ENCODE assay signal across 26 cellular contexts in genomic region chr19:42005504-42005903, GRCh38. TPM values are rescaled to one million over a fixed set of nuclear protein-coding genes. Genes with fewer than 3 reads are reported as not detected.
"Had no signal": no experiment of that assay in that cellular context is flagged by ENCODE, and none has a peak within 500 bp of the region (broad histone marks: within the 10 kb centered on the region; RNA-seq: fewer than 3 reads in every experiment).

No MANE protein-coding gene starts in this region.

- H2AFZ ChIP-seq: hepatocyte had no signal

- H3K9me3 ChIP-seq: esophagus squamous epithelium, gastrocnemius medialis, heart left ventricle, left lung, lower lobe of right lung, mucosa of descending colon had no signal

- H3K4me2 ChIP-seq: hepatocyte had no signal

- H3K4me3 ChIP-seq: coronary artery, dorsolateral prefrontal cortex, esophagus squamous epithelium, gastrocnemius medialis, heart left ventricle, hepatocyte, left lung, lower lobe of right lung, mucosa of descending colon had no signal

- H3K36me3 ChIP-seq: esophagus squamous epithelium, gastrocnemius medialis, heart left ventricle, left lung, lower lobe of right lung had no signal

- H3K79me2 ChIP-seq: hepatocyte had no signal

- ATAC-seq: gastrocnemius medialis, heart left ventricle, left cardiac atrium, left lung, left ventricle myocardium superior, mucosa of descending colon had no signal

- H3K27ac ChIP-seq: coronary artery, dorsolateral prefrontal cortex, esophagus squamous epithelium, gastrocnemius medialis, heart left ventricle, hepatocyte, left lung, lower lobe of right lung had no signal

- H3K4me1 ChIP-seq: esophagus squamous epithelium, heart left ventricle, left lung, lower lobe of right lung had no signal

- H3K9me3 Mint-ChIP-seq: mesothelial cell of epicardium had no signal

- H3K4me3 Mint-ChIP-seq: mesothelial cell of epicardium had no signal

- H3K27ac Mint-ChIP-seq: mesothelial cell of epicardium had no signal

- H3K4me1 Mint-ChIP-seq: mesothelial cell of epicardium had no signal

- DNase-seq: dermis blood vessel endothelial cell; dorsolateral prefrontal cortex; effector CD4-positive, alpha-beta T cell; effector memory CD4-positive, alpha-beta T cell; esophagus squamous epithelium; foreskin fibroblast; foreskin melanocyte; gastrocnemius medialis; hypothalamus; left cardiac atrium; left ventricle myocardium superior; lower lobe of right lung; mesenchymal stem cell; mucosa of descending colon had no signal

RNA-seq across cellular contexts. Expression of gene ATP1A3, which starts 11.5 kb away (rescaled TPM):
- total RNA-seq: epithelial cell of proximal tubule, gastrocnemius medialis, kidney epithelial cell, left lung, lower leg skin, lung microvascular endothelial cell, mesenteric fat pad, mesothelial cell of epicardium had no signal
- polyA plus RNA-seq: endothelial cell of umbilical vein, keratinocyte had no signal
